9 cellular contexts compared by ENCODE assay signal in the genomic region with DNA sequence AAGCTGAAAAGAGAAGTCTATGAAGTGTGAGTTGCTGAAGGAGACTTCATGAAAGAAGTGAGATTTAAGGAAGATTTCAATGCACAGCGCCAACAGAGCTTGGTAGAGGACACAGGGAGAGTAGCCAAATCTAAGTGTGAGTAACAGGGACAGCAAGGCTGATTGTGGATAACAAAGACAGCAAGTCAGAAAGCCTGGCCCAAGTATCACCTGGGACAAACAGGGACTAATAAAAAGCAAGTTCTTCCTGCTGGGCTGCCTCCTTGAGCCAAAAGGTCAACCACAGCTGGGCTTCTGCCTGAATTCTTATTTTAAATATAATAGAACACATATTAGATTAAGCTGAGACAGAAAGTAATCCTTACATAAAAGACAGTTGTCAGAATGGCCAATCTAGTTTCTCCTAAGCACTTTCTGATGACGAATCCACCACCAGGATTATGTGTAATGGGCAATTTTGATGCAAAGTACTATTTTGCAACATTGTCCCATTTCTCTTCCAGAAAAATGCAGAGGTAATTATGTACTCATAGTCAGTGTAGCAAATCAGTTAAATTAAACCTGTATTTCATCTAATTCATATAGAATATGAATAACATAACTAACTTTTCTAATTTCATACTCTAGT.
DNase-seq lines count a peak whose midpoint lies in the region; ATAC-seq and TF ChIP-seq lines count a peak whose summit lies in the region.
"Had no signal": no experiment of that assay in that cellular context is flagged by ENCODE, and none has a peak within 500 bp of the region (broad histone marks: within the 10 kb centered on the region; RNA-seq: fewer than 3 reads in every experiment).

No MANE protein-coding gene starts in this region.

- peak overlapping the region; percentile 74 for H3K4me3 Mint-ChIP-seq in stimulated activated naive CD8-positive, alpha-beta T cell treated with anti-CD3 and anti-CD28 coated beads, Interleukin-15, Interleukin-2, amounts not matched to agents 100 ng/mL and 50 ng/mL, for 24 hours

- H3K4me3 ChIP-seq in OCI-LY7 (ENCODE audit: low read depth, low read length, poor library complexity, severe bottlenecking) = no peak overlapping the region
- no peak overlapping the region for H3K4me3 ChIP-seq in fibroblast of villous mesenchyme (ENCODE audit: low read depth, low read length)
- no peak overlapping the region for H3K4me3 ChIP-seq in upper lobe of right lung

- H3K27me3 Mint-ChIP-seq in stimulated activated naive CD8-positive, alpha-beta T cell treated with anti-CD3 and anti-CD28 coated beads, Interleukin-15, Interleukin-2, amounts not matched to agents 100 ng/mL and 50 ng/mL, for 24 hours = no peaks in the 10 kb centered on the region
- H3K27me3 Mint-ChIP-seq: CD4-positive, CD25-positive, alpha-beta regulatory T cell had no signal

- POLR2A ChIA-PET in OCI-LY7 (lab: Charles Lee) = interaction anchor here (0.6 to 1.0 kb wide), 7 partner anchors 14 to 610 kb away, joined by 3 to 10 read pairs (median 3); no protein-coding TSS in a partner anchor

- H3K36me3 ChIP-seq in OCI-LY7 (ENCODE audit: insufficient read depth, low read length) (no peaks in the 10 kb centered on the region), upper lobe of right lung (no peaks in the 10 kb centered on the region)

- H3K27ac ChIP-seq in OCI-LY7 (ENCODE audit: low read depth, low read length, poor library complexity, severe bottlenecking) (peak overlapping the region; percentile 31), upper lobe of right lung (peak overlapping the region; percentile 62)

- no peak for DNase-seq in stimulated activated naive CD8-positive, alpha-beta T cell treated with anti-CD3 and anti-CD28 coated beads, Interleukin-15, Interleukin-2, amounts not matched to agents 100 U/mL and 50 U/mL, for 24 hours
- no peak for DNase-seq in OCI-LY7 (ENCODE audit: low spot score)
- DNase-seq in fibroblast of villous mesenchyme (ENCODE audit: low read depth) = peak; percentile 17
- DNase-seq in upper lobe of right lung = no peak
- DNase-seq in stimulated activated CD4-positive, alpha-beta T cell treated with anti-CD3 and anti-CD28 coated beads, Interleukin-4, amount 100 ng/mL, for 24 hours = no peak
- no peak for DNase-seq in GDM1 (lab: John Stamatoyannopoulos, UW)
- DNase-seq in omental fat pad (ENCODE audit: low spot score) = no peak

- H3K4me1 ChIP-seq in OCI-LY7 (ENCODE audit: insufficient read depth, low read length, poor library complexity, severe bottlenecking) = peaks cover 57% of the 10 kb centered on the region
- H3K4me1 ChIP-seq in upper lobe of right lung = peaks cover 34% of the 10 kb centered on the region

- peak overlapping the region; percentile 52 for H3K4me2 ChIP-seq in OCI-LY7 (ENCODE audit: low read length)

- H3K9me3 ChIP-seq in OCI-LY7 (ENCODE audit: low read length) (no peaks in the 10 kb centered on the region), upper lobe of right lung (no peaks in the 10 kb centered on the region)

- peaks cover 40% of the 10 kb centered on the region for H4K20me1 ChIP-seq in OCI-LY7 (ENCODE audit: insufficient read depth, low read length)

- H3K27me3 ChIP-seq in upper lobe of right lung = no peaks in the 10 kb centered on the region

- BruUV-seq in OCI-LY7 (replicated peaks; lab: Mats Ljungman, UMichigan) = no TSS peak

- ATAC-seq in stimulated activated naive CD8-positive, alpha-beta T cell treated with anti-CD3 and anti-CD28 coated beads, Interleukin-15, Interleukin-2, amounts not matched to agents 100 U/mL and 50 U/mL, for 24 hours = no peak
- ATAC-seq in upper lobe of right lung (no peak), omental fat pad (ENCODE audit: low FRiP score) (no peak)

- peaks cover 96% of the 10 kb centered on the region for H3K4me1 Mint-ChIP-seq in stimulated activated naive CD8-positive, alpha-beta T cell treated with anti-CD3 and anti-CD28 coated beads, Interleukin-15, Interleukin-2, amounts not matched to agents 100 ng/mL and 50 ng/mL, for 24 hours (ENCODE audit: low read depth)

- CTCF ChIA-PET in OCI-LY7 (lab: Charles Lee; ENCODE audit: unreplicated experiment) = no interaction called here

- peaks cover 3% of the 10 kb centered on the region; the same call in 1 of the 2 replicates for H3K79me2 ChIP-seq in OCI-LY7 (ENCODE audit: insufficient read depth, low read depth, low read length)

- no peaks in the 10 kb centered on the region for H3K9me2 ChIP-seq in OCI-LY7 (ENCODE audit: insufficient read depth, low read length)

- TF ChIP-seq CTCF in OCI-LY7 (conservative IDR thresholded peaks at IDR 0.05; ENCODE audit: low read length) (no peak), fibroblast of villous mesenchyme (IDR thresholded peaks at IDR 0.05; ENCODE audit: insufficient read depth, low read depth, low read length) (no peak), upper lobe of right lung (IDR thresholded peaks at IDR 0.05) (no peak), omental fat pad (IDR thresholded peaks at IDR 0.05) (no peak)

- H3K36me3 Mint-ChIP-seq in stimulated activated naive CD8-positive, alpha-beta T cell treated with anti-CD3 and anti-CD28 coated beads, Interleukin-15, Interleukin-2, amounts not matched to agents 100 ng/mL and 50 ng/mL, for 24 hours (ENCODE audit: low read depth) = peaks cover 21% of the 10 kb centered on the region

- intact Hi-C loops in OCI-LY7 (cut with micrococcal nuclease; ENCODE audit: unreplicated experiment) = loop anchor here (5.0 kb wide), 3 partner anchors 76 to 226 kb away; no protein-coding TSS in a partner anchor
- intact Hi-C loops in upper lobe of right lung (cut with DNase I) = loop anchor here (10.0 kb wide), 1 partner anchor 228 kb away; no protein-coding TSS in a partner anchor

- H3K27ac Mint-ChIP-seq in stimulated activated naive CD8-positive, alpha-beta T cell treated with anti-CD3 and anti-CD28 coated beads, Interleukin-15, Interleukin-2, amounts not matched to agents 100 ng/mL and 50 ng/mL, for 24 hours = peak overlapping the region; percentile 95

- no peaks in the 10 kb centered on the region for H3K9me3 Mint-ChIP-seq in stimulated activated naive CD8-positive, alpha-beta T cell treated with anti-CD3 and anti-CD28 coated beads, Interleukin-15, Interleukin-2, amounts not matched to agents 100 ng/mL and 50 ng/mL, for 24 hours
- H3K9me3 Mint-ChIP-seq: CD4-positive, CD25-positive, alpha-beta regulatory T cell had no signal

- no peak overlapping the region for H2AFZ ChIP-seq in OCI-LY7 (ENCODE audit: low read length)
